ENCODE assay signal across 1 cellular context in genomic region chr6:128144320-128144719, GRCh38.
TF ChIP-seq lines count a peak whose summit lies in the region.

No MANE protein-coding gene starts in this region.

TF ChIP-seq in HepG2, 621 proteins besides CTCF, POLR2A, EP300 and RAD21 (continued from another document):
- TF ChIP-seq REST (IDR thresholded peaks at IDR 0.05; ENCODE audit: borderline replicate concordance in 1 of 2, low read depth in 1 of 2, low read length in 2 of 2), result no peak
